In the genomic region with DNA sequence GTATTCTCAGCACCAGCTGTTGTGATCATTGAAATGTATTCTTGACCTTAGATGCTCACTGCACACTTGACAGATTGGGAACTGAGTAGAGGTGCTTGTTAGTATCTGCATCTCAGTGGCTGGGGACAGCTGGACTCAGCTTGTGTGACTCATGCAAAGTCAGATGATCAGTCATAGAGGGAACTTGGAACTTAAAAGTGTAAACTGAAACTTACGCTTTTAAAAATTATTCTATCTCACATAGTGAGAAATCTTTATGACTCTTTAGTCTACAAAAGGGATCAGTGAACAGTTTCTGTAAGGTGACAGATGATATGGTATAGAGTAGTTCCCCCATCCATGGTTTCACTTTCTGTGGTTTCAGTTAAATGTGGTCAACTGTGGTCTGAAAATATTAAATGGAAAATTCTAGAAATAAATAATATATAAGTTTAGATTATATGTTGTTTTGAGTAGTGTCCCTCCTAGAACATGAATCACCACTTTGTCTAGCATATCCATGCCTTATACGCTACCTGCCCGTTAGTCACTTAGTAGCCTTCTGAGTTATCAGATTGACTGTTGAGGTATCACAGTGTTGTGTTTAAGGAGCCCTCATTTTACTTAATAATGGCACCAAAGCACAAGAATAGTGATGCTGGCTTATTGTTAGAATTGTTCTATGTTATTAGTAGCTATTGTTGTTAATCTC, we compare ENCODE assay signal across 7 cellular contexts.
DNase-seq lines count a peak whose midpoint lies in the region; ATAC-seq, FAIRE-seq and TF ChIP-seq lines count a peak whose summit lies in the region.
"Not testable (repeated sequence)": the region's sequence is repeated elsewhere in the genome, so short reads cannot be mapped to it uniquely, and the experiment has no call there.

No MANE protein-coding gene starts in this region.

- not testable (repeated sequence) for TF ChIP-seq EP300 in GM12878 (IDR thresholded peaks at IDR 0.05; ENCODE audit: borderline replicate concordance in 1 of 2, control insufficient read depth in 1 of 2, low read depth in 2 of 2, low read length in 2 of 2)

- not testable (repeated sequence) for H4K20me1 ChIP-seq in GM12878 (ENCODE audit: control insufficient read depth, insufficient read depth)

- H2AFZ ChIP-seq in GM12878 (ENCODE audit: control insufficient read depth, low read depth, low read length), result not testable (repeated sequence)

- not testable (repeated sequence) for H3K36me3 ChIP-seq in GM12878 (ENCODE audit: control insufficient read depth in 2 of 2, insufficient read depth in 2 of 2, low read length in 1 of 2)

- not testable (repeated sequence) for H3K4me3 ChIP-seq in GM12878

- POLR2A ChIA-PET in GM12878 (lab: Charles Lee), result not testable (repeated sequence)

- not testable (repeated sequence) for H3K9me3 ChIP-seq in GM12878 (replicated peaks; ENCODE audit: control insufficient read depth, insufficient read depth, low read length)

- no CpG with 5 or more reads among the region's 3 CpGs for WGBS in GM12878 (ENCODE audit: insufficient coverage, insufficient replicate concordance, low lambda C conversion rate, missing lambda C conversion rate)

- BruUV-seq in GM12878 (replicated peaks; lab: Mats Ljungman, UMichigan), result not testable (repeated sequence)

- DNase-seq in GM12878 (ENCODE audit: low read depth, low spot score), result not testable (repeated sequence)

- not testable (repeated sequence) for H3K27me3 ChIP-seq in GM12878 (replicated peaks in 1 of 2; ENCODE audit: control insufficient read depth in 2 of 2, insufficient read depth in 2 of 2, low read length in 1 of 2)

- TF ChIP-seq POLR2A in GM12878 (IDR thresholded peaks at IDR 0.05; ENCODE audit: low read depth, low read length), result not testable (repeated sequence)

- in situ Hi-C loops in GM12878 (cut with MboI), result not testable (repeated sequence)

- H3K4me2 ChIP-seq in GM12878 (ENCODE audit: control insufficient read depth, insufficient read depth), result not testable (repeated sequence)

- not testable (repeated sequence) for TF ChIP-seq RAD21 in GM12878 (IDR thresholded peaks at IDR 0.05; ENCODE audit: insufficient read depth, low read depth, low read length)

- SMC1A ChIA-PET in GM12878 (lab: Charles Lee; ENCODE audit: uncharacterized antibody, unreplicated experiment), result not testable (repeated sequence)

- peak; percentile 98 for ATAC-seq in GM18873 (IDR thresholded peaks at IDR 0.05; ENCODE audit: low FRiP score, unreplicated experiment)
- ATAC-seq in GM19463 (IDR thresholded peaks at IDR 0.05; ENCODE audit: unreplicated experiment), result peak; percentile 96
- ATAC-seq in GM21723 (IDR thresholded peaks at IDR 0.05; ENCODE audit: unreplicated experiment), result peak; percentile 100
- ATAC-seq in HG02884 (IDR thresholded peaks at IDR 0.05; ENCODE audit: unreplicated experiment), result peak; percentile 98
- ATAC-seq in HG03108 (IDR thresholded peaks at IDR 0.05; ENCODE audit: unreplicated experiment), result peak; percentile 99
- ATAC-seq in HG03520 (IDR thresholded peaks at IDR 0.05; ENCODE audit: unreplicated experiment), result peak; percentile 99
- ATAC-seq in GM12878, result peak; percentile 100

- not testable (repeated sequence) for H3K4me1 ChIP-seq in GM12878 (ENCODE audit: control insufficient read depth, insufficient read depth, low read length)

- not testable (repeated sequence) for FAIRE-seq in GM12878 (lab: Jason Lieb, UNC)

- intact Hi-C loops in GM12878 (cut with micrococcal nuclease; ENCODE audit: unreplicated experiment), result not testable (repeated sequence)

- TF ChIP-seq CTCF in GM12878 (IDR thresholded peaks at IDR 0.05 in 2 of 3, conservative IDR thresholded peaks at IDR 0.05 in 1 of 3; ENCODE audit: control insufficient read depth in 2 of 3, extremely low read depth in 1 of 3, insufficient read depth in 1 of 3, low read depth in 3 of 3, low read length in 3 of 3), result not testable (repeated sequence)

- H3K9ac ChIP-seq in GM12878 (ENCODE audit: control insufficient read depth, insufficient read depth, low read length), result not testable (repeated sequence)

- CTCF ChIA-PET in GM12878 (lab: Yijun Ruan, JAX), result not testable (repeated sequence)

- RAD21 ChIA-PET in GM12878 (lab: Charles Lee; ENCODE audit: unreplicated experiment), result not testable (repeated sequence)

- H3K27ac ChIP-seq in GM12878 (ENCODE audit: control insufficient read depth, insufficient read depth), result not testable (repeated sequence)

- not testable (repeated sequence) for H3K79me2 ChIP-seq in GM12878 (ENCODE audit: control insufficient read depth, insufficient read depth, low read length)
